ENCODE assay signal across 12 cellular contexts in genomic region chr3:30285188-30286006, GRCh38.
DNase-seq lines count a peak whose midpoint lies in the region; ATAC-seq and TF ChIP-seq lines count a peak whose summit lies in the region.
"Had no signal": no experiment of that assay in that cellular context is flagged by ENCODE, and none has a peak within 500 bp of the region (broad histone marks: within the 10 kb centered on the region; RNA-seq: fewer than 3 reads in every experiment).

No MANE protein-coding gene starts in this region.

- no peak for TF ChIP-seq POLR2A in heart left ventricle (IDR thresholded peaks at IDR 0.05)
- no peak for TF ChIP-seq POLR2A in sigmoid colon (IDR thresholded peaks at IDR 0.05)

- H3K27ac Mint-ChIP-seq in T-helper 17 cell: no peak overlapping the region
- H3K27ac Mint-ChIP-seq: activated CD4-positive, alpha-beta T cell treated with anti-CD3 and anti-CD28 coated beads for 36 hours had no signal

- peaks cover 4% of the 10 kb centered on the region for H3K27me3 Mint-ChIP-seq in T-helper 17 cell
- H3K27me3 Mint-ChIP-seq: activated CD4-positive, alpha-beta T cell treated with anti-CD3 and anti-CD28 coated beads for 36 hours had no signal

- peaks cover 4% of the 10 kb centered on the region for H3K4me1 Mint-ChIP-seq in T-helper 17 cell

- 66 to 75% (median 71%) methylated on average over 5 of the region's 5 CpGs for WGBS in heart left ventricle, 4 donors
- WGBS in sigmoid colon, 2 donors: 78 to 82% methylated on average over 5 of the region's 5 CpGs

- peak; percentile 3 for DNase-seq in AG08395 (ENCODE audit: low spot score)
- DNase-seq in T-helper 17 cell: no peak
- no peak for DNase-seq in heart left ventricle
- no peak for DNase-seq in sigmoid colon
- no peak for DNase-seq in left colon
- DNase-seq in DMS114 treated with DMSO at 0.1 percent for 48 hours (lab: John Stamatoyannopoulos, UW; ENCODE audit: unreplicated experiment): no peak
- DNase-seq in NCI-H2196 treated with DMSO at 0.1 percent for 48 hours (lab: John Stamatoyannopoulos, UW; ENCODE audit: unreplicated experiment): no peak
- no peak for DNase-seq in stimulated activated CD4-positive, alpha-beta T cell treated with anti-CD3 and anti-CD28 coated beads, Interleukin-15, amount 100 ng/mL, for 24 hours
- DNase-seq: activated T-cell treated with anti-CD3 and anti-CD28 coated beads, Interleukin-2, amount 50 U/mL, for 4 hours; cortex of kidney; NCI-H2227 treated with DMSO at 0.1 percent for 48 hours had no signal

- no peak for TF ChIP-seq EP300 in sigmoid colon (IDR thresholded peaks at IDR 0.05)

- H3K36me3 ChIP-seq in heart left ventricle (no peaks in the 10 kb centered on the region), sigmoid colon (no peaks in the 10 kb centered on the region)

- intact Hi-C loops in heart left ventricle (cut with DNase I) (loop anchor here in 5 of 10 donors (5.0 kb wide), 3 partner anchors 53 to 337 kb away; no protein-coding TSS in a partner anchor), sigmoid colon (cut with DNase I) (no loop called here), left colon (cut with DNase I, micrococcal nuclease) (no loop called here)

- H3K27me3 ChIP-seq in heart left ventricle: no peaks in the 10 kb centered on the region
- H3K27me3 ChIP-seq in sigmoid colon: no peaks in the 10 kb centered on the region

- H3K4me1 ChIP-seq in heart left ventricle: peaks cover 0 to 61% (median 23%) of the 10 kb centered on the region in 12 donors
- peaks cover 0 to 34% (median 20%) of the 10 kb centered on the region in 4 donors for H3K4me1 ChIP-seq in sigmoid colon

- H3K9me3 ChIP-seq in T-helper 17 cell (ENCODE audit: control insufficient read depth, low read length, poor library complexity, severe bottlenecking) (no peaks in the 10 kb centered on the region), heart left ventricle (no peaks in the 10 kb centered on the region), sigmoid colon (no peaks in the 10 kb centered on the region)

- no peaks in the 10 kb centered on the region for H3K36me3 Mint-ChIP-seq in T-helper 17 cell (ENCODE audit: low read depth)

- peak overlapping the region; percentile 3 for H3K4me3 Mint-ChIP-seq in T-helper 17 cell
- H3K4me3 Mint-ChIP-seq: activated CD4-positive, alpha-beta T cell treated with anti-CD3 and anti-CD28 coated beads for 36 hours; activated T-cell treated with anti-CD3 and anti-CD28 coated beads, Interleukin-2, amount 50 U/mL, for 4 hours had no signal

- H3K4me3 ChIP-seq in heart left ventricle (no peak overlapping the region), sigmoid colon (no peak overlapping the region)

- no peak for TF ChIP-seq CTCF in heart left ventricle (IDR thresholded peaks at IDR 0.05)
- no peak for TF ChIP-seq CTCF in sigmoid colon (IDR thresholded peaks at IDR 0.05)

- ATAC-seq in T-helper 17 cell (no peak), heart left ventricle (peak in 2 of 4 donors; percentile 4 to 35), left colon (no peak)

- H3K27ac ChIP-seq in heart left ventricle (peak overlapping the region in 10 of 12 donors; percentile 17 to 81 (median 49)), sigmoid colon (peak overlapping the region; percentile 20 to 67 (median 54))
